15 cellular contexts compared by ENCODE assay signal in genomic region chr2:36338827-36339145, GRCh38. TPM values are rescaled to one million over a fixed set of nuclear protein-coding genes. Genes with fewer than 3 reads are reported as not detected.
DNase-seq lines count a peak whose midpoint lies in the region; ATAC-seq, FAIRE-seq and TF ChIP-seq lines count a peak whose summit lies in the region.
"Had no signal": no experiment of that assay in that cellular context is flagged by ENCODE, and none has a peak within 500 bp of the region (broad histone marks: within the 10 kb centered on the region; RNA-seq: fewer than 3 reads in every experiment).

No MANE protein-coding gene starts in this region.

- no peaks in the 10 kb centered on the region for H3K9me3 ChIP-seq in astrocyte (ENCODE audit: insufficient read depth, low read depth, low read length)
- H3K9me3 ChIP-seq: tibial nerve had no signal

- no peaks in the 10 kb centered on the region for H3K36me3 Mint-ChIP-seq in astrocyte (ENCODE audit: low read depth, unreplicated experiment)
- H3K36me3 Mint-ChIP-seq: activated CD4-positive, alpha-beta memory T cell treated with anti-CD3 and anti-CD28 coated beads for 36 hours had no signal

- H3K4me3 Mint-ChIP-seq in astrocyte (ENCODE audit: unreplicated experiment) = no peak overlapping the region
- H3K4me3 Mint-ChIP-seq: activated CD4-positive, alpha-beta memory T cell treated with anti-CD3 and anti-CD28 coated beads for 36 hours had no signal

- DNase-seq in HTR-8/SVneo (ENCODE audit: insufficient read length, low spot score) (peak; percentile 73), astrocyte (ENCODE audit: low read depth) (peak; percentile 80), iris pigment epithelial cell (ENCODE audit: low read depth) (peak; percentile 81), NOMO-1 (lab: John Stamatoyannopoulos, UW; ENCODE audit: unreplicated experiment in 2 of 2) (no peak), HEK293T (ENCODE audit: extremely low spot score) (no peak)
- DNase-seq: activated CD4-positive, alpha-beta memory T cell treated with anti-CD3 and anti-CD28 coated beads for 36 hours; activated effector memory CD4-positive, alpha-beta T cell treated with anti-CD3 and anti-CD28 coated beads, Interleukin-2, amount 50 U/mL, for 16 hours; hypothalamus; NCI-H2029; NCI-H69; Right ventricle myocardium superior had no signal

- H3K9me3 Mint-ChIP-seq in astrocyte (ENCODE audit: unreplicated experiment) = no peaks in the 10 kb centered on the region
- H3K9me3 Mint-ChIP-seq: activated CD4-positive, alpha-beta memory T cell treated with anti-CD3 and anti-CD28 coated beads for 36 hours had no signal

- H3K36me3 ChIP-seq in ACC112 (ENCODE audit: insufficient read depth, low read length) (no peaks in the 10 kb centered on the region), astrocyte (ENCODE audit: insufficient read depth, low read length) (no peaks in the 10 kb centered on the region)
- H3K36me3 ChIP-seq: tibial nerve had no signal

- H3K4me2 ChIP-seq in astrocyte (ENCODE audit: low read length) = peak overlapping the region; percentile 74

- peak overlapping the region; percentile 45 for H3K9ac ChIP-seq in astrocyte (ENCODE audit: low read length)

- H3K27me3 ChIP-seq in ACC112 (ENCODE audit: insufficient read depth, low read length) (no peaks in the 10 kb centered on the region), astrocyte (ENCODE audit: insufficient read depth, low read length) (no peaks in the 10 kb centered on the region)
- H3K27me3 ChIP-seq: tibial nerve had no signal

- peaks cover 24% of the 10 kb centered on the region for H3K4me1 Mint-ChIP-seq in astrocyte (ENCODE audit: low read depth, unreplicated experiment)

- H3K27ac ChIP-seq in ACC112 (ENCODE audit: low read depth, low read length) (peak overlapping the region; percentile 63), astrocyte (ENCODE audit: low read depth, low read length) (peak overlapping the region; percentile 71)
- H3K27ac ChIP-seq: tibial nerve had no signal

- POLR2A ChIA-PET in HEK293T (lab: Yijun Ruan, JAX) = no interaction called here

- no peaks in the 10 kb centered on the region for H4K20me1 ChIP-seq in astrocyte (ENCODE audit: insufficient read depth, low read length)

- ATAC-seq in HG02970 (IDR thresholded peaks at IDR 0.05; ENCODE audit: low FRiP score, unreplicated experiment) = no peak
- ATAC-seq in GM21723 (IDR thresholded peaks at IDR 0.05; ENCODE audit: unreplicated experiment) = no peak

- CTCF ChIA-PET in HEK293T (lab: Yijun Ruan, JAX) = no interaction called here

- H3K4me1 ChIP-seq in ACC112 (ENCODE audit: control insufficient read depth, insufficient read depth, low read length, unreplicated experiment) (peaks cover 27% of the 10 kb centered on the region), astrocyte (ENCODE audit: insufficient read depth, low read length) (peaks cover 24% of the 10 kb centered on the region)
- H3K4me1 ChIP-seq: tibial nerve had no signal

- peak overlapping the region; percentile 90 for H3K27ac Mint-ChIP-seq in astrocyte (ENCODE audit: unreplicated experiment)
- H3K27ac Mint-ChIP-seq: activated CD4-positive, alpha-beta memory T cell treated with anti-CD3 and anti-CD28 coated beads for 36 hours had no signal

- TF ChIP-seq CTCF in astrocyte (IDR thresholded peaks at IDR 0.05; ENCODE audit: insufficient read depth, low read depth, low read length) = no peak

- H3K79me2 ChIP-seq in ACC112 (ENCODE audit: control insufficient read depth, insufficient read depth, low read length, unreplicated experiment) = no peaks in the 10 kb centered on the region
- H3K79me2 ChIP-seq in astrocyte (ENCODE audit: insufficient read depth, low read length) = no peaks in the 10 kb centered on the region

- no peaks in the 10 kb centered on the region for H3K27me3 Mint-ChIP-seq in astrocyte (ENCODE audit: low read depth, unreplicated experiment)

- H2AFZ ChIP-seq in ACC112 (ENCODE audit: low read length, unreplicated experiment) = peak overlapping the region; percentile 20
- no peak overlapping the region for H2AFZ ChIP-seq in astrocyte (ENCODE audit: low read depth, low read length)

- H3K4me3 ChIP-seq in ACC112 (ENCODE audit: low read depth, low read length) (no peak overlapping the region), astrocyte (ENCODE audit: insufficient read depth, low read depth, low read length) (no peak overlapping the region)
- H3K4me3 ChIP-seq: tibial nerve had no signal

- FAIRE-seq in HTR-8/SVneo (lab: Jason Lieb, UNC) (peak; percentile 31), astrocyte (lab: Jason Lieb, UNC) (peak; percentile 92)

TF ChIP-seq in HEK293T, 16 proteins besides CTCF, POLR2A, EP300 and RAD21:
- TF ChIP-seq BHLHE40 (IDR thresholded peaks at IDR 0.05; ENCODE audit: borderline replicate concordance) (no peak), PKNOX1 (IDR thresholded peaks at IDR 0.05) (no peak), FOXA1 (IDR thresholded peaks at IDR 0.05) (no peak), SP1 (IDR thresholded peaks at IDR 0.05) (no peak), HDGF (IDR thresholded peaks at IDR 0.05; ENCODE audit: borderline replicate concordance) (no peak), FOXM1 (IDR thresholded peaks at IDR 0.05; ENCODE audit: borderline replicate concordance) (no peak), FOXK2 (IDR thresholded peaks at IDR 0.05) (no peak), ZNF384 (IDR thresholded peaks at IDR 0.05) (no peak), TARDBP (IDR thresholded peaks at IDR 0.05) (no peak), L3MBTL2 (conservative IDR thresholded peaks at IDR 0.05) (no peak), CTBP1 (IDR thresholded peaks at IDR 0.05; ENCODE audit: borderline replicate concordance) (no peak), NFRKB (IDR thresholded peaks at IDR 0.05) (no peak), ARNT (IDR thresholded peaks at IDR 0.05) (no peak), ELF4 (IDR thresholded peaks at IDR 0.05) (no peak), SUZ12 (IDR thresholded peaks at IDR 0.05) (no peak), LEF1 (IDR thresholded peaks at IDR 0.05; ENCODE audit: borderline replicate concordance) (no peak)
TF ChIP-seq in HEK293T: peak in this region for 0.

RNA-seq across cellular contexts. Expression of gene CRIM1, which starts 16.8 kb away (rescaled TPM):
- total RNA-seq in astrocyte = 138 and 180 TPM in 2 replicates

Comparison
In these comparisons a context has a peak if more than half of its experiments do, and no peak if none do; other contexts are left out.
1. DNase-seq: peak in HTR-8/SVneo (single experiment), astrocyte (single experiment) and iris pigment epithelial cell (single experiment); none in NOMO-1 (0 of 2) and HEK293T (single experiment).